Comparison of ENCODE assay signal across 7 cellular contexts in the genomic region with DNA sequence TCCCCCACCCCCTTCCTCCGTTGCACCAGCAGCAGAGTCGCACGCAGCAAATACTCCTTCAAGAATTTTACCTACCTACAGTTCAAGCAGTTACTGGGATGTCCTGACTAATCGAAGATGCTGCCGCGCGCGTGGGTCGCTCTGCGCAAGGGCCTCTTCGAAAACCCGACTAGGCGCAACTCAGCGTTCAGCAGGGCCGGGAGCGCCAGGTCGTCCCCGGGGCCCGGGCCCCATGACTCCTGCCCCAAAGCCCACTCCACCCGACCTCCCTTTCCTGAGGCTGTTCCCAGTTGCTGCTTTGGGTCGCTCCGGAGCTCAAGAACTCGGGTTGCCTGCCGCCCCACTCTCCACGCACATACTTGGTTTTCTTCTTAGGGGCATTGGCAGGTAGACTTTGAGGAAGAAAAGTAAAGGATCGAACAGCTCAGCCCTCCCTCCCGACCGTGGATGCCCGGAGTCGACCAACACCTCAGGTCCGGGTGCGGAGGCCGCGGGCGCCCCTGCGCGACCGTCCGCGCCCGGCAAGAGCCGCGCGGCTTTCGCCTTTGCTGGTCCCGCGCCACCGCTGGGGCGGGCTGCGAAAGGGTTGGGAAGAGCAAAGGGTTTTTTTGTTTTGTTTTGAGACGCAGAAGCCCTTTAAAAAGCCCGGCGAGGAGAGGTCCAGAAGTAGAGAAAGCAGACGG. TPM values are rescaled to one million over a fixed set of nuclear protein-coding genes. Genes with fewer than 3 reads are reported as not detected.
A peak's percentile ranks its signal among the peaks of the same experiment; 100 is the strongest.
DNase-seq lines count a peak whose midpoint lies in the region; ATAC-seq and TF ChIP-seq lines count a peak whose summit lies in the region.

No MANE protein-coding gene starts in this region.

- H4K20me1 ChIP-seq in GM23248 (ENCODE audit: insufficient read depth) = no peaks in the 10 kb centered on the region

- intact Hi-C loops in ovary (cut with DNase I) = no loop called here

- DNase-seq in GM23248 = peak; percentile 46
- DNase-seq in RWPE2 (ENCODE audit: low spot score) = no peak
- peak; percentile 17 for DNase-seq in fibroblast of mammary gland (ENCODE audit: low read depth)
- peak; percentile 39 to 64 (median 49) for DNase-seq in ovary
- no peak for DNase-seq in HT-29 (ENCODE audit: low spot score)
- no peak for DNase-seq in Kasumi-1 (lab: John Stamatoyannopoulos, UW)

- H3K27me3 ChIP-seq in GM23248 (replicated peaks; ENCODE audit: insufficient read depth) (peaks cover 75% of the 10 kb centered on the region), RWPE2 (ENCODE audit: insufficient read depth, poor library complexity, severe bottlenecking) (peaks cover 22% of the 10 kb centered on the region), ovary (no peaks in the 10 kb centered on the region)

- H3K4me2 ChIP-seq in GM23248 (ENCODE audit: unreplicated experiment) = peak overlapping the region; percentile 49

- H3K4me3 ChIP-seq in GM23248 (peak overlapping the region; percentile 71), RWPE2 (ENCODE audit: severe bottlenecking) (peak overlapping the region; percentile 40), fibroblast of mammary gland (ENCODE audit: control insufficient read depth, low read depth, low read length) (peak overlapping the region; percentile 40), ovary (peak overlapping the region; percentile 65)

- ATAC-seq in RWPE2 (ENCODE audit: low read depth) = no peak; the same call in 2 of the 3 replicates
- ATAC-seq in HG03159 (IDR thresholded peaks at IDR 0.05; ENCODE audit: unreplicated experiment) = no peak

- H2AFZ ChIP-seq in GM23248 = peak overlapping the region; percentile 60

- TF ChIP-seq CTCF in RWPE2 (IDR thresholded peaks at IDR 0.05; ENCODE audit: poor library complexity, severe bottlenecking) = peak; percentile 44
- no peak for TF ChIP-seq CTCF in fibroblast of mammary gland (conservative IDR thresholded peaks at IDR 0.05; ENCODE audit: control insufficient read depth, insufficient read depth, low read depth, low read length)
- TF ChIP-seq CTCF in ovary (IDR thresholded peaks at IDR 0.05) = no peak

- H3K27ac ChIP-seq in GM23248 (no peak overlapping the region), RWPE2 (ENCODE audit: poor library complexity, severe bottlenecking) (no peak overlapping the region), ovary (peak overlapping the region; percentile 78 to 88)

- H3K9me2 ChIP-seq in GM23248 (ENCODE audit: insufficient read depth) = no peaks in the 10 kb centered on the region

- 2% methylated on average over 52 to 54 of the region's 54 CpGs for WGBS in GM23248 (ENCODE audit: low coverage in 1 of 2, low lambda C conversion rate in 2 of 2, missing lambda C conversion rate in 2 of 2), 2 experiments
- 1% methylated on average over 53 to 54 of the region's 54 CpGs for WGBS in ovary, 3 donors

- H3K9me3 ChIP-seq in GM23248 (ENCODE audit: low read depth) = no peaks in the 10 kb centered on the region
- no peaks in the 10 kb centered on the region for H3K9me3 ChIP-seq in RWPE2 (ENCODE audit: severe bottlenecking)
- H3K9me3 ChIP-seq in ovary = no peaks in the 10 kb centered on the region

- H3K36me3 ChIP-seq in GM23248 (ENCODE audit: low read depth) = no peaks in the 10 kb centered on the region
- no peaks in the 10 kb centered on the region for H3K36me3 ChIP-seq in RWPE2 (ENCODE audit: low read depth)
- no peaks in the 10 kb centered on the region for H3K36me3 ChIP-seq in ovary

- no peaks in the 10 kb centered on the region for H3K79me2 ChIP-seq in GM23248 (ENCODE audit: insufficient read depth)

- in situ Hi-C loops in GM23248 (cut with MboI) = no loop called here

- H3K4me1 ChIP-seq in GM23248 (ENCODE audit: insufficient read depth) = 0 out of 2 replicates have a peak, but pooled peaks cover 4% of the 10 kb centered on the region
- no peaks in the 10 kb centered on the region for H3K4me1 ChIP-seq in RWPE2 (ENCODE audit: insufficient read depth, poor library complexity, severe bottlenecking)
- H3K4me1 ChIP-seq in ovary (ENCODE audit: insufficient read depth) = peaks cover 3% of the 10 kb centered on the region

- H3F3A ChIP-seq in GM23248 (ENCODE audit: insufficient read depth) = no peaks in the 10 kb centered on the region

- TF ChIP-seq EP300 in ovary (IDR thresholded peaks at IDR 0.05) = no peak

- no peak overlapping the region for H3K9ac ChIP-seq in GM23248

- TF ChIP-seq POLR2A in ovary (IDR thresholded peaks at IDR 0.05) = no peak

RNA-seq across cellular contexts. Expression of a gene that starts 1.9 kb away (rescaled TPM):
- total RNA-seq in GM23248 (2014; rRNA removed; shearing (Covaris generic)) = not detected in 2 replicates
- polyA plus RNA-seq in GM23248 (2016; fragmentation: Nextera tagmentation; extraction: Ambion mirVana) (not detected in 2 replicates), ovary (10 to 100 TPM; 12.9 to 22.8 TPM)
- total RNA-seq in ovary = 10 to 100 TPM in 5 of 7 donors, 1 to 10 TPM in 2; 4.4 to 21.6 (median 13.0) TPM
- 362 and 395 TPM in 2 replicates for total RNA-seq in HT-29 (2014; rRNA removed; shearing (Covaris generic))

Comparison
In these comparisons a context has a peak if more than half of its experiments do, and no peak if none do; other contexts are left out.
1. DNase-seq: peak in GM23248 (single experiment), fibroblast of mammary gland (single experiment) and ovary (5 of 5); none in RWPE2 (single experiment), HT-29 (single experiment) and Kasumi-1 (0 of 2).
2. H3K27ac ChIP-seq: peak in ovary (2 of 2); none in GM23248 (single experiment) and RWPE2 (single experiment).
3. RNA of a gene that starts 1.9 kb away (total RNA-seq): 362 to 395 TPM in HT-29; 4.4 to 21.6 TPM in ovary and not detected in GM23248; every median in the first group is over 10 times any median in the second.
4. Peak in every context shown above with its lines, with median percentiles within 50 percentile points of each other: H3K4me3 ChIP-seq.